ENCODE assay signal across 10 cellular contexts in the genomic region with DNA sequence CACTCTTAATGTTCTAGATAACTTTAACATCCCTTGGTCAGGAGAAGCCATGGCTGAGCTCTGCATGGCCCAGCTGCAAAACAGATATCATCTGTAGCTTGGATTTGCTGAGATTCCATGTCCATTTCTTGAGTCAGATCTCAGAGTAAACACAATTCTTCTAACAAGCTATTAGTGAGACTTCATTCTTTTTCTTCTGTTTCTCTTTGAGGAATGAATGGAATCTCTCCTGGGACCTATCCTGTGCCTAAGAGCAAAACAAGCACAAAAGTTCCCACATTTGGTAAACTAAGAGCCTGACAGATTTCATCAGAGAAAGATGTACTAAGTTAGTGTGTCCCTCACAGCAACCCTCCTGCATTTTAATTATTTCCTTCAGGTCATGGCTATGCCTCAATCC.
DNase-seq lines count a peak whose midpoint lies in the region; ATAC-seq and TF ChIP-seq lines count a peak whose summit lies in the region.
"Had no signal": no experiment of that assay in that cellular context is flagged by ENCODE, and none has a peak within 500 bp of the region (broad histone marks: within the 10 kb centered on the region; RNA-seq: fewer than 3 reads in every experiment).

No MANE protein-coding gene starts in this region.

- H3K4me3 Mint-ChIP-seq in nephron, result no peak overlapping the region

- no TSS peak for BruUV-seq in A673 (replicated peaks; lab: Mats Ljungman, UMichigan)

- H3K4me3 ChIP-seq in A673 (ENCODE audit: low read depth, low read length, poor library complexity, severe bottlenecking), result no peak overlapping the region

- H3K36me3 ChIP-seq in A673 (ENCODE audit: insufficient read depth, low read length, poor library complexity, severe bottlenecking), result no peaks in the 10 kb centered on the region

- CTCF ChIA-PET in A673 (lab: Charles Lee), result no interaction called here

- no peaks in the 10 kb centered on the region for H3K27me3 Mint-ChIP-seq in nephron (ENCODE audit: low read depth)

- TF ChIP-seq CTCF in A673 (conservative IDR thresholded peaks at IDR 0.05; ENCODE audit: low read depth, low read length) (no peak), nephron (IDR thresholded peaks at IDR 0.05; ENCODE audit: unreplicated experiment in 3 of 3) (no peak)

- DNase-seq in A673 (ENCODE audit: low spot score) (peak; percentile 65), HS-27A (ENCODE audit: low read depth) (peak; percentile 36), dedifferentiated amniotic fluid mesenchymal stem cell (ENCODE audit: extremely low spot score) (peak; percentile 81), activated gamma-delta T cell treated with Interleukin-2 at 50 U/mL for 16 hours (no peak)
- no peak for DNase-seq in stimulated activated CD4-positive, alpha-beta T cell treated with anti-CD3 and anti-CD28 coated beads, Interleukin-12 subunit alpha, Interleukin-12 subunit beta, amount 100 ng/mL, for 4 hours
- DNase-seq: activated CD4-positive, alpha-beta T cell treated with anti-CD3 and anti-CD28 coated beads for 48 hours; NCI-H524 had no signal

- POLR2A ChIA-PET in A673 (lab: Charles Lee; ENCODE audit: low non-redundant PET), result no interaction called here

- H3K27me3 ChIP-seq in A673 (replicated peaks; ENCODE audit: insufficient read depth, low read depth, low read length, poor library complexity), result no peaks in the 10 kb centered on the region

- peak overlapping the region; percentile 51 for H3K27ac ChIP-seq in A673 (ENCODE audit: low read depth, low read length, poor library complexity, severe bottlenecking)

- H3K4me1 Mint-ChIP-seq in nephron, result peaks cover 60% of the 10 kb centered on the region

- peaks cover 64% of the 10 kb centered on the region for H3K4me1 ChIP-seq in A673 (ENCODE audit: insufficient read depth, low read length, poor library complexity, severe bottlenecking)

- H3K9me3 ChIP-seq in A673 (ENCODE audit: low read depth, low read length, poor library complexity, severe bottlenecking), result no peaks in the 10 kb centered on the region

- H3K36me3 Mint-ChIP-seq in nephron (ENCODE audit: low read depth), result peaks cover 17% of the 10 kb centered on the region

- peak overlapping the region; percentile 63 to 71 (median 64) for H3K27ac Mint-ChIP-seq in nephron

- ATAC-seq in HG03439 (IDR thresholded peaks at IDR 0.05; ENCODE audit: unreplicated experiment) (no peak), HG02870 (IDR thresholded peaks at IDR 0.05; ENCODE audit: unreplicated experiment) (no peak)

- intact Hi-C loops in A673 (cut with micrococcal nuclease; ENCODE audit: unreplicated experiment), result no loop called here

- no peaks in the 10 kb centered on the region for H3K9me3 Mint-ChIP-seq in nephron

Comparison
In these comparisons a context has a peak if more than half of its experiments do, and no peak if none do; other contexts are left out.
1. DNase-seq: peak in A673 (single experiment), HS-27A (single experiment) and dedifferentiated amniotic fluid mesenchymal stem cell (single experiment); none in stimulated activated CD4-positive, alpha-beta T cell treated with anti-CD3 and anti-CD28 coated beads, Interleukin-12 subunit alpha, Interleukin-12 subunit beta, amount 100 ng/mL, for 4 hours (single experiment) and activated gamma-delta T cell treated with Interleukin-2 at 50 U/mL for 16 hours (single experiment).